In the genomic region with DNA sequence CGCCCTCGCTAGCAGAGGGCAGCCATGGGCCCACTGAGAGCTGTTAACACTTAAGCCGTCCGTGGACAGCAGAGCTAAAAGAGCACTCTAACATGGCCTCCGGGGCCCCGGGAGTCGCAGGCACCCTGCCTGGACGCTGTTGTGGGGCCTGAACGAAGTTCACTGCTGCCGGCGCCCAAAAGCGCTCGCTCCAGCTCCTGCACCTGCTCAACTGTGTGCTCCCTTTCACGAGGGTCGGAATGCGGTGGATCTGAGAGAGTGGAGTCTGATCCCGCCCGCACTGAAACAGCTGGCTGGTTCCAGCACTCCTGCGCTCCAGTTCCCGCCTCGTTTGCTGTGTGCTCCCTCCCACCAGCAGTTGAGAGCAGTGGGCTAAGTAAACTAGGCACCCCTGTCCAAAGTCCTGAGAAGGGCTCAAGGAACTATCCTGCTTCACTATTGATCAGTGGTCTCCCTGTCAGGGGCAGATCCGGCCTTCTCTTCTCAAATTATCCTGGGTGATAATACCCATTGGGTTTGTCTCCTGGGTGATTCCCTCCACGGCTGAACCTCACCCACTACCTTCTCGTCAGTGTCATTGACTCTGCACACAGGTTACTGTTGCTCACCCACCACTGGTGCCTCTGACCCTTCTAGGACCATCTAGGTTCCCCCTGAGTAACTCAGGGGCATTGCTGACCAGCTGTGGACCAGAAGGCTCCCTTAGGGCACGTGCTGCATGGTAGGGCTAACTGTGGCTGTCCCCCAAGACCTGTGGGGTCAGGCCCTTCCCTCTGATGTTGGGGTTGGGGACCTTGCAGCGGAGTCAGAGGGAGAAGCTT, we compare ENCODE assay signal across 2 cellular contexts.
A peak's percentile ranks its signal among the peaks of the same experiment; 100 is the strongest.
TF ChIP-seq lines count a peak whose summit lies in the region.

No MANE protein-coding gene starts in this region.

TF ChIP-seq in GM23338, 12 proteins besides CTCF, POLR2A, EP300 and RAD21:
- TF ChIP-seq, protein P1, sequence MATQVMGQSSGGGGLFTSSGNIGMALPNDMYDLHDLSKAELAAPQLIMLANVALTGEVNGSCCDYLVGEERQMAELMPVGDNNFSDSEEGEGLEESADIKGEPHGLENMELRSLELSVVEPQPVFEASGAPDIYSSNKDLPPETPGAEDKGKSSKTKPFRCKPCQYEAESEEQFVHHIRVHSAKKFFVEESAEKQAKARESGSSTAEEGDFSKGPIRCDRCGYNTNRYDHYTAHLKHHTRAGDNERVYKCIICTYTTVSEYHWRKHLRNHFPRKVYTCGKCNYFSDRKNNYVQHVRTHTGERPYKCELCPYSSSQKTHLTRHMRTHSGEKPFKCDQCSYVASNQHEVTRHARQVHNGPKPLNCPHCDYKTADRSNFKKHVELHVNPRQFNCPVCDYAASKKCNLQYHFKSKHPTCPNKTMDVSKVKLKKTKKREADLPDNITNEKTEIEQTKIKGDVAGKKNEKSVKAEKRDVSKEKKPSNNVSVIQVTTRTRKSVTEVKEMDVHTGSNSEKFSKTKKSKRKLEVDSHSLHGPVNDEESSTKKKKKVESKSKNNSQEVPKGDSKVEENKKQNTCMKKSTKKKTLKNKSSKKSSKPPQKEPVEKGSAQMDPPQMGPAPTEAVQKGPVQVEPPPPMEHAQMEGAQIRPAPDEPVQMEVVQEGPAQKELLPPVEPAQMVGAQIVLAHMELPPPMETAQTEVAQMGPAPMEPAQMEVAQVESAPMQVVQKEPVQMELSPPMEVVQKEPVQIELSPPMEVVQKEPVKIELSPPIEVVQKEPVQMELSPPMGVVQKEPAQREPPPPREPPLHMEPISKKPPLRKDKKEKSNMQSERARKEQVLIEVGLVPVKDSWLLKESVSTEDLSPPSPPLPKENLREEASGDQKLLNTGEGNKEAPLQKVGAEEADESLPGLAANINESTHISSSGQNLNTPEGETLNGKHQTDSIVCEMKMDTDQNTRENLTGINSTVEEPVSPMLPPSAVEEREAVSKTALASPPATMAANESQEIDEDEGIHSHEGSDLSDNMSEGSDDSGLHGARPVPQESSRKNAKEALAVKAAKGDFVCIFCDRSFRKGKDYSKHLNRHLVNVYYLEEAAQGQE (IDR thresholded peaks at IDR 0.05; ENCODE audit: unreplicated experiment), result peak; percentile 40
- TF ChIP-seq NANOG (IDR thresholded peaks at IDR 0.05; ENCODE audit: borderline replicate concordance), result no peak

TF ChIP-seq in H1, 55 proteins besides CTCF, POLR2A, EP300 and RAD21:
- TF ChIP-seq, protein P2, sequence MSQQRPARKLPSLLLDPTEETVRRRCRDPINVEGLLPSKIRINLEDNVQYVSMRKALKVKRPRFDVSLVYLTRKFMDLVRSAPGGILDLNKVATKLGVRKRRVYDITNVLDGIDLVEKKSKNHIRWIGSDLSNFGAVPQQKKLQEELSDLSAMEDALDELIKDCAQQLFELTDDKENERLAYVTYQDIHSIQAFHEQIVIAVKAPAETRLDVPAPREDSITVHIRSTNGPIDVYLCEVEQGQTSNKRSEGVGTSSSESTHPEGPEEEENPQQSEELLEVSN (IDR thresholded peaks at IDR 0.05), result peak; percentile 74
- no peak for TF ChIP-seq RFX5 (IDR thresholded peaks at IDR 0.05; ENCODE audit: borderline replicate concordance, low read depth, low read length)
